Comparison of ENCODE assay signal across 8 cellular contexts in genomic region chr20:57381596-57382503, GRCh38. TPM values are rescaled to one million over a fixed set of nuclear protein-coding genes. Genes with fewer than 3 reads are reported as not detected.
A peak's percentile ranks its signal among the peaks of the same experiment; 100 is the strongest.
DNase-seq lines count a peak whose midpoint lies in the region; ATAC-seq and TF ChIP-seq lines count a peak whose summit lies in the region.

No MANE protein-coding gene starts in this region.

- TF ChIP-seq CTCF in 22Rv1 (IDR thresholded peaks at IDR 0.05): peak; percentile 95
- TF ChIP-seq CTCF in GM12873 (IDR thresholded peaks at IDR 0.05; ENCODE audit: insufficient read depth, low read depth, low read length, missing control alignments): peak; percentile 93
- peak; percentile 86 to 96 for TF ChIP-seq CTCF in right atrium auricular region (IDR thresholded peaks at IDR 0.05)

- no peak overlapping the region for H3K4me3 ChIP-seq in right atrium auricular region

- peaks cover 25% of the 10 kb centered on the region for H3K36me3 ChIP-seq in right atrium auricular region

- no peaks in the 10 kb centered on the region for H3K9me3 ChIP-seq in right atrium auricular region

- no peaks in the 10 kb centered on the region for H3K27me3 ChIP-seq in right atrium auricular region

- intact Hi-C loops in sciatic nerve (cut with DNase I): loop anchor here (2.0 kb wide), 1 partner anchor 113 kb away; no protein-coding TSS in a partner anchor

- H3K27ac ChIP-seq in 22Rv1: no peak overlapping the region
- H3K27ac ChIP-seq in right atrium auricular region: no peak overlapping the region

- ATAC-seq in sciatic nerve (peak; percentile 76), GM21515 (IDR thresholded peaks at IDR 0.05; ENCODE audit: unreplicated experiment) (no peak)

- peak; percentile 89 for DNase-seq in NAMALWA (ENCODE audit: low spot score)
- DNase-seq in T-helper 2 cell: peak; percentile 59 to 80 (median 74)
- DNase-seq in amniotic epithelial cell (ENCODE audit: low read depth): peak; percentile 54
- DNase-seq in right atrium auricular region (ENCODE audit: low spot score): peak; percentile 88
- peak; percentile 94 for DNase-seq in sciatic nerve (ENCODE audit: low spot score)

- peaks cover 0 to 14% of the 10 kb centered on the region in 2 donors for H3K4me1 ChIP-seq in right atrium auricular region

RNA-seq across cellular contexts. Expression of gene RBM38, which starts 9.3 kb away (rescaled TPM):
- total RNA-seq in right atrium auricular region: 100 to 1,000 TPM; 127 to 151 TPM
- total RNA-seq in sciatic nerve: 28.1 TPM

RNA-seq across cellular contexts. Expression of gene RAE1, which starts 30.8 kb away (rescaled TPM):
- total RNA-seq in right atrium auricular region (10 to 100 TPM; 11.6 to 11.8 TPM), sciatic nerve (17.5 TPM)

RNA-seq across cellular contexts. Expression of gene SPO11, which starts 52.2 kb away (rescaled TPM):
- not detected for total RNA-seq in right atrium auricular region
- total RNA-seq in sciatic nerve: not detected
